Comparison of ENCODE assay signal across 9 cellular contexts in genomic region chr2:46239847-46240181, GRCh38. TPM values are rescaled to one million over a fixed set of nuclear protein-coding genes. Genes with fewer than 3 reads are reported as not detected.
DNase-seq lines count a peak whose midpoint lies in the region; ATAC-seq and TF ChIP-seq lines count a peak whose summit lies in the region.
"Had no signal": no experiment of that assay in that cellular context is flagged by ENCODE, and none has a peak within 500 bp of the region (broad histone marks: within the 10 kb centered on the region; RNA-seq: fewer than 3 reads in every experiment).

No MANE protein-coding gene starts in this region.

- DNase-seq in activated CD4-positive, alpha-beta T cell treated with anti-CD3 and anti-CD28 coated beads for 1 hour, result peak; percentile 25
- DNase-seq in activated naive CD4-positive, alpha-beta T cell treated with anti-CD3 and anti-CD28 coated beads, Interleukin-2, amount 50 U/mL, for 72 hours (ENCODE audit: low spot score in 2 of 2), result peak; percentile 57 to 73
- DNase-seq in stimulated activated CD8-positive, alpha-beta memory T cell treated with anti-CD3 and anti-CD28 coated beads, Interleukin-15, amount 100 ng/mL, for 48 hours (ENCODE audit: low read depth in 2 of 2), result peak; percentile 31 to 54
- no peak for DNase-seq in globus pallidus (ENCODE audit: low spot score)
- no peak for DNase-seq in GM13977 (ENCODE audit: low spot score)
- DNase-seq: H9 had no signal

- TF ChIP-seq CTCF in GM13977 (IDR thresholded peaks at IDR 0.05; ENCODE audit: extremely low read depth, insufficient read depth, missing control alignments), result no peak

- in situ Hi-C loops in GM13977 (cut with MboI; ENCODE audit: low pct_unique_long_range_greater_than_20kb, low sequenced_read_pairs, unreplicated experiment), result no loop called here

- peak overlapping the region; percentile 50 to 80 for H3K27ac Mint-ChIP-seq in activated naive CD4-positive, alpha-beta T cell treated with anti-CD3 and anti-CD28 coated beads, Interleukin-2, amount 50 U/mL, for 72 hours
- H3K27ac Mint-ChIP-seq: H9 had no signal

- peak; percentile 61 for ATAC-seq in GM21528 (IDR thresholded peaks at IDR 0.05; ENCODE audit: low FRiP score, unreplicated experiment)
- peak; percentile 95 to 99 for ATAC-seq in activated naive CD4-positive, alpha-beta T cell treated with anti-CD3 and anti-CD28 coated beads, Interleukin-2, amount 50 U/mL, for 72 hours
- ATAC-seq in HG02759 (IDR thresholded peaks at IDR 0.05; ENCODE audit: unreplicated experiment), result no peak
- ATAC-seq in GM19467 (IDR thresholded peaks at IDR 0.05; ENCODE audit: unreplicated experiment), result no peak

- H3K9me3 Mint-ChIP-seq in activated naive CD4-positive, alpha-beta T cell treated with anti-CD3 and anti-CD28 coated beads, Interleukin-2, amount 50 U/mL, for 72 hours, result no peaks in the 10 kb centered on the region
- H3K9me3 Mint-ChIP-seq: H9 had no signal

- peaks cover 0 to 12% of the 10 kb centered on the region in 2 donors for H3K36me3 Mint-ChIP-seq in activated naive CD4-positive, alpha-beta T cell treated with anti-CD3 and anti-CD28 coated beads, Interleukin-2, amount 50 U/mL, for 72 hours

RNA-seq across cellular contexts. Expression of gene EPAS1, which starts 57.4 kb away (rescaled TPM):
- total RNA-seq in activated naive CD4-positive, alpha-beta T cell treated with anti-CD3 and anti-CD28 coated beads, Interleukin-2, amount 50 U/mL, for 72 hours, result 1 to 10 TPM; 1.8 to 6.5 TPM

Comparison
In these comparisons a context has a peak if more than half of its experiments do, and no peak if none do; other contexts are left out.
1. ATAC-seq: peak in GM21528 (single experiment) and activated naive CD4-positive, alpha-beta T cell treated with anti-CD3 and anti-CD28 coated beads, Interleukin-2, amount 50 U/mL, for 72 hours (2 of 2); none in HG02759 (single experiment) and GM19467 (single experiment).
2. DNase-seq: peak in activated CD4-positive, alpha-beta T cell treated with anti-CD3 and anti-CD28 coated beads for 1 hour (single experiment), activated naive CD4-positive, alpha-beta T cell treated with anti-CD3 and anti-CD28 coated beads, Interleukin-2, amount 50 U/mL, for 72 hours (2 of 2) and stimulated activated CD8-positive, alpha-beta memory T cell treated with anti-CD3 and anti-CD28 coated beads, Interleukin-15, amount 100 ng/mL, for 48 hours (2 of 2); none in globus pallidus (single experiment) and GM13977 (single experiment).